Comparison of ENCODE assay signal across 1 cellular context in the genomic region with DNA sequence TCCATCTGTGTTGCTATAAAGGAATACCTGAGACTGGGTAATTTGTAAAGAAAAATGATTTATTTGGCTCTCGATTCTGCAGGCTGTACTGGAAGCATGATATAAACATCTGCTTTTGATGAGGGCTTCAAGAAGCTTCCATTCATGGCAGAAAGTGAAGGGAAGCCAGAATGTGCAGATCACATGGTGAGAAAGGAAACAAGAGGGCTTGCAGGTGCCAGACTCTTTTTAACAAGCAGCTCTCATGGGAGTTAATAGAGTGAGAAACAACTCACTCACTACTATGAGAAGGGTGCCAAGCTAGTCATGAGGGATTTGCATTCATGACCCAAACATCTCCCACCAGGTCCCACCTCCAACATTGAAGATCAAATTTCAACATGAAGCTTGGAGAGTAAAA.
TF ChIP-seq lines count a peak whose summit lies in the region.

No MANE protein-coding gene starts in this region.

TF ChIP-seq in WTC11, 78 proteins besides CTCF, POLR2A, EP300 and RAD21 (continued from another document):
- TF ChIP-seq, protein P1, sequence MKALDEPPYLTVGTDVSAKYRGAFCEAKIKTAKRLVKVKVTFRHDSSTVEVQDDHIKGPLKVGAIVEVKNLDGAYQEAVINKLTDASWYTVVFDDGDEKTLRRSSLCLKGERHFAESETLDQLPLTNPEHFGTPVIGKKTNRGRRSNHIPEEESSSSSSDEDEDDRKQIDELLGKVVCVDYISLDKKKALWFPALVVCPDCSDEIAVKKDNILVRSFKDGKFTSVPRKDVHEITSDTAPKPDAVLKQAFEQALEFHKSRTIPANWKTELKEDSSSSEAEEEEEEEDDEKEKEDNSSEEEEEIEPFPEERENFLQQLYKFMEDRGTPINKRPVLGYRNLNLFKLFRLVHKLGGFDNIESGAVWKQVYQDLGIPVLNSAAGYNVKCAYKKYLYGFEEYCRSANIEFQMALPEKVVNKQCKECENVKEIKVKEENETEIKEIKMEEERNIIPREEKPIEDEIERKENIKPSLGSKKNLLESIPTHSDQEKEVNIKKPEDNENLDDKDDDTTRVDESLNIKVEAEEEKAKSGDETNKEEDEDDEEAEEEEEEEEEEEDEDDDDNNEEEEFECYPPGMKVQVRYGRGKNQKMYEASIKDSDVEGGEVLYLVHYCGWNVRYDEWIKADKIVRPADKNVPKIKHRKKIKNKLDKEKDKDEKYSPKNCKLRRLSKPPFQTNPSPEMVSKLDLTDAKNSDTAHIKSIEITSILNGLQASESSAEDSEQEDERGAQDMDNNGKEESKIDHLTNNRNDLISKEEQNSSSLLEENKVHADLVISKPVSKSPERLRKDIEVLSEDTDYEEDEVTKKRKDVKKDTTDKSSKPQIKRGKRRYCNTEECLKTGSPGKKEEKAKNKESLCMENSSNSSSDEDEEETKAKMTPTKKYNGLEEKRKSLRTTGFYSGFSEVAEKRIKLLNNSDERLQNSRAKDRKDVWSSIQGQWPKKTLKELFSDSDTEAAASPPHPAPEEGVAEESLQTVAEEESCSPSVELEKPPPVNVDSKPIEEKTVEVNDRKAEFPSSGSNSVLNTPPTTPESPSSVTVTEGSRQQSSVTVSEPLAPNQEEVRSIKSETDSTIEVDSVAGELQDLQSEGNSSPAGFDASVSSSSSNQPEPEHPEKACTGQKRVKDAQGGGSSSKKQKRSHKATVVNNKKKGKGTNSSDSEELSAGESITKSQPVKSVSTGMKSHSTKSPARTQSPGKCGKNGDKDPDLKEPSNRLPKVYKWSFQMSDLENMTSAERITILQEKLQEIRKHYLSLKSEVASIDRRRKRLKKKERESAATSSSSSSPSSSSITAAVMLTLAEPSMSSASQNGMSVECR (CRISPR knock-in tag; IDR thresholded peaks at IDR 0.05; ENCODE audit: borderline replicate concordance): no peak
- TF ChIP-seq ESRRA (CRISPR knock-in tag; IDR thresholded peaks at IDR 0.05; ENCODE audit: borderline replicate concordance): no peak
- no peak for TF ChIP-seq MYBL2 (CRISPR knock-in tag; IDR thresholded peaks at IDR 0.05)
- no peak for TF ChIP-seq ZNF263 (CRISPR knock-in tag; IDR thresholded peaks at IDR 0.05; ENCODE audit: low read depth)
- TF ChIP-seq TCF7 (CRISPR knock-in tag; IDR thresholded peaks at IDR 0.05; ENCODE audit: low read depth): no peak
